19 cellular contexts compared by ENCODE assay signal in the genomic region with DNA sequence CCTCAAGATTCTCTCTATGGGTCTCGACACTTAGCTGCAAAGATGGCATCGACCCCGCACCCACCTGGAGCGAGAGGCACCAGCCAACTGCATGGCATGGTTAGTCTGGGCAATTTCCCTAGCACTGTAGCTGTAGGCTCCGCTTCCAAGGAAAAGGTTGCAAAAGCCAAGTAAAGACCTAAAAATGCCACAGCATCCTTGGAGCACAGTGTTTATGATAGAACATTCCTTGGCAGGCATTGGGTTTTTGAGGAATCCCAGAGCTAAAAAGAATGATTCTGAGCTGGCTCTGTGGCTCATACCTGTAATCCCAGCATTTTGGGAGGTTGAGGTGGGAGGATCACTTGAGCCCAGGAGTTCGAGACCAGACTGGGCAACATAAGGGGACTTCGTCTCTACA.
"Had no signal": no experiment of that assay in that cellular context is flagged by ENCODE, and none has a peak within 500 bp of the region (broad histone marks: within the 10 kb centered on the region; RNA-seq: fewer than 3 reads in every experiment).

No MANE protein-coding gene starts in this region.

- H3K27ac ChIP-seq: colonic mucosa, esophagus muscularis mucosa had no signal

- H3K9me3 Mint-ChIP-seq: activated CD4-positive, alpha-beta memory T cell treated with anti-CD3 and anti-CD28 coated beads for 36 hours; activated naive CD4-positive, alpha-beta T cell treated with anti-CD3 and anti-CD28 coated beads, Interleukin-2, amount 10 ng/mL, durations not matched to agents 7 days and 5 days; brain; memory B cell; naive thymus-derived CD8-positive, alpha-beta T cell; stimulated activated memory B cell treated with anti-CD40 and anti-IgM and Interleukin-4, amounts not matched to agents 10 μg/mL and 1 μg/mL and 100 μg/mL, for 72 hours had no signal

- H3K4me3 Mint-ChIP-seq: activated CD4-positive, alpha-beta memory T cell treated with anti-CD3 and anti-CD28 coated beads for 36 hours; activated CD8-positive, alpha-beta memory T cell treated with anti-CD3 and anti-CD28 coated beads, Interleukin-2, amount 10 ng/mL, durations not matched to agents 7 days and 5 days; activated naive CD4-positive, alpha-beta T cell treated with anti-CD3 and anti-CD28 coated beads, Interleukin-2, amount 10 ng/mL, durations not matched to agents 7 days and 5 days; brain; memory B cell; stimulated activated memory B cell treated with anti-CD40 and anti-IgM and Interleukin-4, amounts not matched to agents 10 μg/mL and 1 μg/mL and 100 μg/mL, for 72 hours had no signal

- H3K36me3 ChIP-seq: colonic mucosa, esophagus muscularis mucosa, transverse colon had no signal

- H3K27me3 Mint-ChIP-seq: memory B cell; stimulated activated memory B cell treated with anti-CD40 and anti-IgM and Interleukin-4, amounts not matched to agents 10 μg/mL and 1 μg/mL and 100 μg/mL, for 72 hours had no signal

- H3K27me3 ChIP-seq: colonic mucosa, esophagus muscularis mucosa, transverse colon had no signal

- H3K27ac Mint-ChIP-seq: activated CD4-positive, alpha-beta memory T cell treated with anti-CD3 and anti-CD28 coated beads for 36 hours; activated CD8-positive, alpha-beta memory T cell treated with anti-CD3 and anti-CD28 coated beads, Interleukin-2, amount 10 ng/mL, durations not matched to agents 7 days and 5 days; activated naive CD4-positive, alpha-beta T cell treated with anti-CD3 and anti-CD28 coated beads, Interleukin-2, amount 10 ng/mL, durations not matched to agents 7 days and 5 days; brain; memory B cell; stimulated activated memory B cell treated with anti-CD40 and anti-IgM and Interleukin-4, amounts not matched to agents 10 μg/mL and 1 μg/mL and 100 μg/mL, for 72 hours had no signal

- H3K4me1 ChIP-seq: colonic mucosa had no signal

- DNase-seq: activated CD4-positive, alpha-beta T cell treated with anti-CD3 and anti-CD28 coated beads for 1 hour; activated CD8-positive, alpha-beta memory T cell treated with anti-CD3 and anti-CD28 coated beads, Interleukin-2, amount 10 ng/mL, durations not matched to agents 7 days and 5 days; activated naive CD4-positive, alpha-beta T cell treated with anti-CD3 and anti-CD28 coated beads, Interleukin-2, amount 10 ng/mL, durations not matched to agents 7 days and 5 days; amygdala; colonic mucosa; effector CD4-positive, alpha-beta T cell; hypothalamus; left ventricle myocardium superior; retina; stimulated activated CD4-positive, alpha-beta T cell treated with anti-CD3 and anti-CD28 coated beads, Interleukin-2, amount 100 ng/mL, for 48 hours; substantia nigra; T1000; transverse colon had no signal

- H3K9me3 ChIP-seq: colonic mucosa, esophagus muscularis mucosa, transverse colon had no signal

- H3K36me3 Mint-ChIP-seq: activated CD4-positive, alpha-beta memory T cell treated with anti-CD3 and anti-CD28 coated beads for 36 hours; activated CD8-positive, alpha-beta memory T cell treated with anti-CD3 and anti-CD28 coated beads, Interleukin-2, amount 10 ng/mL, durations not matched to agents 7 days and 5 days; activated naive CD4-positive, alpha-beta T cell treated with anti-CD3 and anti-CD28 coated beads, Interleukin-2, amount 10 ng/mL, durations not matched to agents 7 days and 5 days; brain; memory B cell; naive thymus-derived CD8-positive, alpha-beta T cell had no signal

- H3K4me1 Mint-ChIP-seq: activated naive CD4-positive, alpha-beta T cell treated with anti-CD3 and anti-CD28 coated beads, Interleukin-2, amount 10 ng/mL, durations not matched to agents 7 days and 5 days; brain had no signal

- H3K4me3 ChIP-seq: colonic mucosa, esophagus muscularis mucosa, transverse colon had no signal

- ATAC-seq: left ventricle myocardium superior had no signal
